ENCODE assay signal across 9 cellular contexts in the genomic region with DNA sequence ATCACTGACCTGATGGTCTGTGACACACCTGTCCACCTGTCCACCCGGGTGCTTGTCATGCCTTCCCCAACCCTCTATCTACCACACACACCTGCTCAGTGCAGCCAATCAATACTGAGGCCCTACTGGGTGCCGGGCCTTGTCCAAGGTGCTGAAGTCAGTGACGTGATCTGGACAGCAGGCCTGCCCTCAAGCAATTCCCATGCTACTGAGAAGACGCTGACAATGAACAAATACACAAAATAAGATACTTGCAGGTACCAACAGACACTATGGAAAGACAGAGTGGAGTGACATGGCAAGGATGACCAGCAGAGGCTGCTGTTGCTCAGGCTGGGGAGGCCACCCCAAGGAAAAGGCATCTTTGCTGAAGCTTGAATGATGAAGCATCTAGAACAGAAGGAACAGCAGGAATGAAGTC. TPM values are rescaled to one million over a fixed set of nuclear protein-coding genes. Genes with fewer than 3 reads are reported as not detected.
DNase-seq lines count a peak whose midpoint lies in the region; ATAC-seq, FAIRE-seq and TF ChIP-seq lines count a peak whose summit lies in the region.
"Had no signal": no experiment of that assay in that cellular context is flagged by ENCODE, and none has a peak within 500 bp of the region (broad histone marks: within the 10 kb centered on the region; RNA-seq: fewer than 3 reads in every experiment).

No MANE protein-coding gene starts in this region.

- DNase-seq in GM03348 (ENCODE audit: low spot score), result peak; percentile 56
- DNase-seq in RCC 7860 (ENCODE audit: low spot score), result peak; percentile 8
- peak; percentile 45 for DNase-seq in fibroblast of pulmonary artery (ENCODE audit: low read depth)
- no peak for DNase-seq in stomach
- DNase-seq in activated effector memory CD4-positive, alpha-beta T cell treated with Interleukin-2 at 50 U/mL for 16 hours, result no peak

- TF ChIP-seq EP300 in stomach (IDR thresholded peaks at IDR 0.05), result no peak

- H3K9me3 ChIP-seq in stomach, result no peaks in the 10 kb centered on the region
- H3K9me3 ChIP-seq: HAP-1 had no signal

- H3K27me3 ChIP-seq in stomach, result no peaks in the 10 kb centered on the region

- ATAC-seq in GM19023 (IDR thresholded peaks at IDR 0.05; ENCODE audit: unreplicated experiment), result no peak
- ATAC-seq in GM21529 (IDR thresholded peaks at IDR 0.05; ENCODE audit: unreplicated experiment), result no peak

- FAIRE-seq in RCC 7860 (lab: Jason Lieb, UNC), result no peak

- TF ChIP-seq CTCF in 22Rv1 (IDR thresholded peaks at IDR 0.05) (peak; percentile 80), fibroblast of pulmonary artery (IDR thresholded peaks at IDR 0.05; ENCODE audit: low read length, missing control alignments) (peak; percentile 61), stomach (IDR thresholded peaks at IDR 0.05) (peak in 4 of 7 experiments; percentile 31 to 53 (median 38))

- no peaks in the 10 kb centered on the region for H3K4me1 ChIP-seq in stomach
- H3K4me1 ChIP-seq: HAP-1 had no signal

- H3K4me3 ChIP-seq in fibroblast of pulmonary artery (replicated peaks; ENCODE audit: low read depth, low read length) (no peak overlapping the region), stomach (no peak overlapping the region)
- H3K4me3 ChIP-seq: HAP-1 had no signal

- intact Hi-C loops in stomach (cut with DNase I; ENCODE audit: low total_unique reads), result no loop called here

- H3K36me3 ChIP-seq in stomach, result peaks cover 8 to 96% (median 86%) of the 10 kb centered on the region in 4 donors

- TF ChIP-seq POLR2A in stomach (IDR thresholded peaks at IDR 0.05), result no peak

- 73 to 85% (median 74%) methylated on average over 4 of the region's 4 CpGs for WGBS in stomach, 5 donors

- H3K27ac ChIP-seq in 22Rv1 (no peak overlapping the region), stomach (no peak overlapping the region)

RNA-seq across cellular contexts. Expression of a gene that starts 21.2 kb away (rescaled TPM):
- total RNA-seq in stomach, result 10 to 100 TPM in 3 of 5 donors, not detected in 2; 10.6 to 25.9 (median 21.0) TPM
- 10 to 100 TPM; 51.2 to 75.0 (median 52.5) TPM for polyA plus RNA-seq in stomach

RNA-seq across cellular contexts. Expression of a gene that starts 29.8 kb away (rescaled TPM):
- 10 to 100 TPM in 1 of 5 donors, 1 to 10 TPM in 1, not detected in 3; 1.3 to 19.5 TPM for total RNA-seq in stomach
- 10 to 100 TPM in 1 of 3 donors, 1 to 10 TPM in 2; 6.8 to 66.7 (median 7.6) TPM for polyA plus RNA-seq in stomach

RNA-seq across cellular contexts. Expression of a gene that starts 56.4 kb away (rescaled TPM):
- 100 to 1,000 TPM in 1 of 5 donors, 10 to 100 TPM in 3, 1 to 10 TPM in 1; 4.0 to 121 (median 12.7) TPM for total RNA-seq in stomach
- 100 to 1,000 TPM in 1 of 3 donors, 10 to 100 TPM in 2; 86.9 to 262 (median 98.5) TPM for polyA plus RNA-seq in stomach

Comparison
In these comparisons a context has a peak if more than half of its experiments do, and no peak if none do; other contexts are left out.
1. DNase-seq: peak in GM03348 (single experiment), RCC 7860 (single experiment) and fibroblast of pulmonary artery (single experiment); none in stomach (single experiment) and activated effector memory CD4-positive, alpha-beta T cell treated with Interleukin-2 at 50 U/mL for 16 hours (single experiment).
2. Peak in every context shown above with its lines, with median percentiles within 50 percentile points of each other: CTCF ChIP-seq.